28 cellular contexts compared by ENCODE assay signal in the genomic region with DNA sequence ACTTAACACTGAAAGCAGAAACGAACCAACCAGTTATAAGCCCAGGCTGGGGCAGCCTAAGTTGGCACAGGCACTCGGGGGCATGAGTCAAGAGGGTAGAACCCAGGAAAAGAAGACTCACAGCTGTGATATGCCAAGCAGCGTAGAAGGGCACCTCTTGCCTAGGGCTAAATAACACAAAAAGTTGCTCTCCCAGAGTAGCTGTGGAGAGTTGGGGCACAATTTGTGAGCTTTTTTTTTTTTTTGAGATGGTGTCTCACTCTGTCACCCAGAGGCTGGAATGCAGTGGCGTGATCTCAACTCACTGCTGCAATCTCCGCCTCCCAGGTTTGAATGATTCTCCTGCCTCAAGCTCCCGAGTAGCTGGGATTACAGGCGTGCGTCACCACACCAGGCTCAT. TPM values are rescaled to one million over a fixed set of nuclear protein-coding genes. Genes with fewer than 3 reads are reported as not detected.
A peak's percentile ranks its signal among the peaks of the same experiment; 100 is the strongest.
DNase-seq lines count a peak whose midpoint lies in the region; ATAC-seq, FAIRE-seq and TF ChIP-seq lines count a peak whose summit lies in the region.
"Had no signal": no experiment of that assay in that cellular context is flagged by ENCODE, and none has a peak within 500 bp of the region (broad histone marks: within the 10 kb centered on the region; RNA-seq: fewer than 3 reads in every experiment).

No MANE protein-coding gene starts in this region.

- H3K14ac ChIP-seq in IMR-90 (replicated peaks; ENCODE audit: low read depth, low read length): 0 out of 2 replicates have a peak overlapping the region, but pooled peaks have one; percentile 27

- no peak overlapping the region for H2BK5ac ChIP-seq in IMR-90 (ENCODE audit: low read depth, low read length, poor library complexity, severe bottlenecking)

- POLR2A ChIA-PET in IMR-90 (lab: Charles Lee; ENCODE audit: unreplicated experiment): no interaction called here

- H3K4me3 ChIP-seq in IMR-90 (ENCODE audit: insufficient read depth, low read depth, low read length): no peak overlapping the region
- no peak overlapping the region for H3K4me3 ChIP-seq in mammary epithelial cell (replicated peaks in 1 of 3; ENCODE audit: insufficient read depth in 1 of 3, low read depth in 2 of 3, low read length in 3 of 3)
- no peak overlapping the region for H3K4me3 ChIP-seq in keratinocyte (ENCODE audit: control insufficient read depth in 2 of 3, extremely low read depth in 1 of 3, insufficient read depth in 2 of 3, low read depth in 1 of 3, low read length in 3 of 3)
- H3K4me3 ChIP-seq: pancreas, right lobe of liver, SJSA1 had no signal

- 0 out of 4 replicates have a peak overlapping the region, but pooled peaks of 1 of the 2 experiments have one; percentile 5 for H4K8ac ChIP-seq in IMR-90 (ENCODE audit: low read depth in 2 of 2, low read length in 2 of 2)

- in situ Hi-C loops in ACHN (cut with HindIII; ENCODE audit: low pct_ligation_motif_present, low pct_unique_long_range_greater_than_20kb, low sequenced_read_pairs) (no loop called here), IMR-90 (cut with MboI; ENCODE audit: low sequenced_read_pairs) (loop anchor here (25.0 kb wide), 2 partner anchors 499 to 999 kb away; no protein-coding TSS in a partner anchor), mammary epithelial cell (cut with MboI; ENCODE audit: low sequenced_read_pairs in 2 of 2) (no loop called here)

- H2AK5ac ChIP-seq in IMR-90 (ENCODE audit: low read depth, low read length): 0 out of 2 replicates have a peak overlapping the region, but pooled peaks have one; percentile 7

- no peak for TF ChIP-seq POLR2A in IMR-90 (IDR thresholded peaks at IDR 0.05; ENCODE audit: low read depth, low read length)

- no peak overlapping the region for H3K4ac ChIP-seq in IMR-90 (ENCODE audit: low read depth, low read length)

- DNase-seq in ACHN: peak; percentile 38
- DNase-seq in IMR-90: no peak
- peak; percentile 83 for DNase-seq in mammary epithelial cell
- peak; percentile 64 for DNase-seq in keratinocyte (ENCODE audit: low read depth, low spot score)
- no peak for DNase-seq in Ammon's horn (ENCODE audit: low spot score)
- DNase-seq in NK-92 (lab: John Stamatoyannopoulos, UW; ENCODE audit: unreplicated experiment): no peak
- DNase-seq in putamen (ENCODE audit: low spot score): no peak
- no peak for DNase-seq in NCI-H82 treated with DMSO at 0.1 percent for 48 hours (lab: John Stamatoyannopoulos, UW; ENCODE audit: unreplicated experiment)
- DNase-seq: activated B cell treated with CpG ODN at 0.5 μM for 24 hours; activated CD4-positive, alpha-beta T cell treated with anti-CD3 and anti-CD28 coated beads, Interleukin-2, amount 50 U/mL, for 48 hours; activated gamma-delta T cell; activated T-cell treated with anti-CD3 and anti-CD28 coated beads for 4 hours; CD4-positive, CD25-positive, alpha-beta regulatory T cell; DMS 273 treated with DMSO at 0.1 percent for 48 hours; H7; Karpas-422; kidney glomerular epithelial cell; natural killer cell; NCI-H1092 treated with DMSO at 0.1 percent for 48 hours; NCI-H2029; NCI-H524; pancreas; right lobe of liver; T-helper 2 cell had no signal

- no peak overlapping the region for H4K5ac ChIP-seq in IMR-90 (ENCODE audit: low read depth, low read length)

- H3K18ac ChIP-seq in IMR-90 (ENCODE audit: low read depth, low read length): no peak overlapping the region

- no peak overlapping the region for H2BK15ac ChIP-seq in IMR-90 (ENCODE audit: low read depth, low read length)

- H2AFZ ChIP-seq in IMR-90 (replicated peaks; ENCODE audit: low read length, poor library complexity) (no peak overlapping the region), mammary epithelial cell (ENCODE audit: low read depth, low read length) (no peak overlapping the region), keratinocyte (ENCODE audit: control insufficient read depth, low read length) (no peak overlapping the region)

- H3K79me1 ChIP-seq in IMR-90 (ENCODE audit: low read depth in 1 of 2, low read length in 2 of 2): peaks cover 25 to 81% of the 10 kb centered on the region in 2 experiments

- BruUV-seq in IMR-90 (replicated peaks; lab: Mats Ljungman, UMichigan) (no TSS peak), mammary epithelial cell (replicated peaks; lab: Mats Ljungman, UMichigan) (no TSS peak)

- H2BK120ac ChIP-seq in IMR-90 (ENCODE audit: low read depth, low read length): no peak overlapping the region

- H3K27ac ChIP-seq in IMR-90 (ENCODE audit: insufficient read depth, low read length) (peak overlapping the region; percentile 97; the same call in 1 of the 2 replicates), mammary epithelial cell (ENCODE audit: insufficient read depth, low read depth, low read length) (peak overlapping the region; percentile 29), keratinocyte (ENCODE audit: control insufficient read depth, insufficient read depth, low read length) (no peak overlapping the region)
- H3K27ac ChIP-seq: pancreas, right lobe of liver, SJSA1 had no signal

- H3K4me2 ChIP-seq in IMR-90 (ENCODE audit: low read depth, low read length): no peak overlapping the region
- no peak overlapping the region for H3K4me2 ChIP-seq in mammary epithelial cell (ENCODE audit: insufficient read depth, low read depth, low read length)
- no peak overlapping the region for H3K4me2 ChIP-seq in keratinocyte (ENCODE audit: control insufficient read depth, extremely low read depth, insufficient read depth, low read depth, low read length)

- no peak for TF ChIP-seq RAD21 in IMR-90 (IDR thresholded peaks at IDR 0.05; ENCODE audit: low read length)

- CTCF ChIA-PET in IMR-90 (lab: Yijun Ruan, JAX): interaction anchor here (0.6 to 1.5 kb wide), 6 partner anchors 12 to 407 kb away, joined by 3 to 8 read pairs (median 4); no protein-coding TSS in a partner anchor
- CTCF ChIA-PET in mammary epithelial cell (lab: Charles Lee; ENCODE audit: low non-redundant PET): interaction anchor here (0.6 kb wide), 1 partner anchor 20 kb away, joined by 4 read pairs; no protein-coding TSS in a partner anchor

- H2AK9ac ChIP-seq in IMR-90 (replicated peaks; ENCODE audit: low read depth, low read length, poor library complexity): no peak overlapping the region

- no peak overlapping the region for H4K91ac ChIP-seq in IMR-90 (ENCODE audit: insufficient read depth, low read depth, low read length)

- H3K4me1 ChIP-seq in IMR-90 (ENCODE audit: control insufficient read depth, insufficient read depth, low read length) (peaks cover 45% of the 10 kb centered on the region), mammary epithelial cell (ENCODE audit: insufficient read depth, low read length) (peaks cover 60% of the 10 kb centered on the region), keratinocyte (ENCODE audit: control insufficient read depth, extremely low read depth, insufficient read depth, low read length) (peaks cover 49% of the 10 kb centered on the region)
- H3K4me1 ChIP-seq: pancreas, right lobe of liver had no signal

- peak; percentile 67 for FAIRE-seq in keratinocyte (lab: Jason Lieb, UNC)
- FAIRE-seq: endothelial cell of umbilical vein, GM12891, pancreas had no signal

- intact Hi-C loops in IMR-90 (cut with micrococcal nuclease) (no loop called here), mammary epithelial cell (cut with micrococcal nuclease) (loop anchor here (5.0 kb wide), 2 partner anchors 74 to 124 kb away; a partner anchor contains a TSS)

- no peaks in the 10 kb centered on the region for H3K27me3 ChIP-seq in IMR-90 (ENCODE audit: control insufficient read depth, insufficient read depth, low read length)
- no peaks in the 10 kb centered on the region for H3K27me3 ChIP-seq in mammary epithelial cell (ENCODE audit: insufficient read depth, low read length)
- H3K27me3 ChIP-seq in keratinocyte (ENCODE audit: control insufficient read depth, extremely low read depth, insufficient read depth, low read length): no peaks in the 10 kb centered on the region
- H3K27me3 ChIP-seq: pancreas, right lobe of liver, SJSA1 had no signal

- H2BK20ac ChIP-seq in IMR-90 (ENCODE audit: low read depth, low read length): no peak overlapping the region

- no peak overlapping the region for H3K56ac ChIP-seq in IMR-90 (ENCODE audit: extremely low read depth, insufficient read depth, low read length)

- H3K9me1 ChIP-seq in IMR-90 (ENCODE audit: insufficient read depth, low read length) (peaks cover 45% of the 10 kb centered on the region), keratinocyte (ENCODE audit: control insufficient read depth, extremely low read depth, insufficient read depth, low read length) (no peaks in the 10 kb centered on the region)

- no peak overlapping the region for H3K9ac ChIP-seq in IMR-90 (ENCODE audit: low read depth, low read length)
- no peak overlapping the region for H3K9ac ChIP-seq in mammary epithelial cell (ENCODE audit: insufficient read depth, low read length)
- H3K9ac ChIP-seq in keratinocyte (ENCODE audit: control insufficient read depth, extremely low read depth, insufficient read depth, low read length): no peak overlapping the region

- H3K79me2 ChIP-seq in mammary epithelial cell (ENCODE audit: insufficient read depth, low read length): peaks cover 87% of the 10 kb centered on the region
- no peaks in the 10 kb centered on the region for H3K79me2 ChIP-seq in keratinocyte (ENCODE audit: control insufficient read depth, insufficient read depth, low read length)

- WGBS in IMR-90 (ENCODE audit: extremely low coverage in 2 of 2, insufficient read length in 1 of 2), 2 experiments: 33% methylated on average over 1 of the region's 8 CpGs; no CpG with 5 or more reads in 1 of the 2 experiments
- 4% methylated on average over 3 of the region's 8 CpGs for WGBS in mammary epithelial cell (ENCODE audit: low coverage, missing lambda C conversion rate)

- no peaks in the 10 kb centered on the region for H3K9me3 ChIP-seq in IMR-90 (ENCODE audit: control insufficient read depth, insufficient read depth, low read length)
- H3K9me3 ChIP-seq in mammary epithelial cell (replicated peaks; ENCODE audit: insufficient read depth, low read length): no peaks in the 10 kb centered on the region
- no peaks in the 10 kb centered on the region for H3K9me3 ChIP-seq in keratinocyte (ENCODE audit: control insufficient read depth, low read depth, low read length)
- H3K9me3 ChIP-seq: pancreas, right lobe of liver, SJSA1 had no signal

- peaks cover 60% of the 10 kb centered on the region for H3K36me3 ChIP-seq in IMR-90 (ENCODE audit: control insufficient read depth, insufficient read depth, low read length)
- peaks cover 3% of the 10 kb centered on the region for H3K36me3 ChIP-seq in mammary epithelial cell (ENCODE audit: insufficient read depth, low read length)
- H3K36me3 ChIP-seq in keratinocyte (ENCODE audit: control insufficient read depth in 2 of 2, extremely low read depth in 1 of 2, insufficient read depth in 2 of 2, low read length in 2 of 2): no peaks in the 10 kb centered on the region
- H3K36me3 ChIP-seq: pancreas, right lobe of liver had no signal

- no peak overlapping the region for H3K23ac ChIP-seq in IMR-90 (ENCODE audit: low read depth, low read length)

- ATAC-seq in IMR-90 (ENCODE audit: low read depth): no peak
- ATAC-seq: natural killer cell, pancreas, right lobe of liver had no signal

- dilution Hi-C loops in IMR-90 (cut with HindIII; ENCODE audit: low sequenced_read_pairs, unreplicated experiment) (no loop called here), mammary epithelial cell (cut with HindIII; ENCODE audit: low sequenced_read_pairs) (no loop called here), keratinocyte (cut with MboI; ENCODE audit: extremely low pct_ligation_motif_present, low sequenced_read_pairs) (no loop called here)

- H4K20me1 ChIP-seq in IMR-90 (ENCODE audit: insufficient read depth, low read length): peaks cover 57% of the 10 kb centered on the region
- no peaks in the 10 kb centered on the region for H4K20me1 ChIP-seq in mammary epithelial cell (ENCODE audit: insufficient read depth, low read length)
- H4K20me1 ChIP-seq in keratinocyte (ENCODE audit: control insufficient read depth, extremely low read depth, insufficient read depth, low read length): no peaks in the 10 kb centered on the region

- TF ChIP-seq CTCF in IMR-90 (conservative IDR thresholded peaks at IDR 0.05; ENCODE audit: low read depth, low read length) (no peak), mammary epithelial cell (conservative IDR thresholded peaks at IDR 0.05 in 1 of 2, IDR thresholded peaks at IDR 0.05 in 1 of 2; ENCODE audit: extremely low read depth in 1 of 2, insufficient read depth in 1 of 2, low read depth in 1 of 2, low read length in 2 of 2) (no peak), keratinocyte (optimal IDR thresholded peaks at IDR 0.05 in 1 of 3, IDR thresholded peaks at IDR 0.05 in 1 of 3, conservative IDR thresholded peaks at IDR 0.05 in 1 of 3; ENCODE audit: extremely low read depth in 1 of 3, insufficient read depth in 2 of 3, low read length in 3 of 3) (no peak)

RNA-seq across cellular contexts. Expression of a gene that starts 8.8 kb away (rescaled TPM):
- total RNA-seq in IMR-90 (2012; rRNA removed) (54.7 and 56.1 TPM in 2 replicates), mammary epithelial cell (100 to 1,000 TPM; 110 to 175 TPM)
- polyA plus RNA-seq in IMR-90 (2012; rRNA removed) (78.9 and 95.7 TPM in 2 replicates), mammary epithelial cell (95.5 TPM), keratinocyte (2.7 to 5.4 TPM (median 3.1 TPM) in 3 replicates)
- polyA plus RNA-seq in IMR-90 (2012; cell fraction: cytosol; rRNA removed): 50.5 and 121 TPM in 2 replicates
- 20.7 and 92.9 TPM in 2 replicates for polyA plus RNA-seq in IMR-90 (2012; cell fraction: nucleus; rRNA removed; ENCODE audit: low replicate concordance)
- polyA minus RNA-seq in mammary epithelial cell (121 TPM), keratinocyte (6.3 to 11.2 TPM (median 9.6 TPM) in 3 replicates)
- polyA plus RNA-seq in keratinocyte (2011; ENCODE audit: low read depth): 7.0 TPM
- polyA plus RNA-seq in keratinocyte (2011; cell fraction: cytosol; rRNA removed): 1.7 and 2.8 TPM in 2 replicates
- 2.2 and 4.6 TPM in 2 replicates for polyA plus RNA-seq in keratinocyte (2011; cell fraction: nucleus; rRNA removed)
- 1.8 and 2.8 TPM in 2 replicates for polyA plus RNA-seq in keratinocyte (2012; ENCODE audit: low replicate concordance)
- 2.5 TPM for polyA minus RNA-seq in keratinocyte (2011; cell fraction: cytosol; rRNA and poly(A)+ RNA removed)
- polyA minus RNA-seq in keratinocyte (2011; cell fraction: nucleus; rRNA and poly(A)+ RNA removed): 1.9 and 5.5 TPM in 2 replicates
- total RNA-seq: activated B cell treated with CpG ODN at 0.5 μM for 24 hours, HT-29 had no signal

Comparison
In these comparisons a context has a peak if more than half of its experiments do, and no peak if none do; other contexts are left out.
1. DNase-seq: peak in ACHN (single experiment), mammary epithelial cell (single experiment) and keratinocyte (single experiment); none in IMR-90 (single experiment), Ammon's horn (single experiment), NK-92 (single experiment), putamen (single experiment) and NCI-H82 treated with DMSO at 0.1 percent for 48 hours (single experiment).